ENCODE assay signal across 18 cellular contexts in the genomic region with DNA sequence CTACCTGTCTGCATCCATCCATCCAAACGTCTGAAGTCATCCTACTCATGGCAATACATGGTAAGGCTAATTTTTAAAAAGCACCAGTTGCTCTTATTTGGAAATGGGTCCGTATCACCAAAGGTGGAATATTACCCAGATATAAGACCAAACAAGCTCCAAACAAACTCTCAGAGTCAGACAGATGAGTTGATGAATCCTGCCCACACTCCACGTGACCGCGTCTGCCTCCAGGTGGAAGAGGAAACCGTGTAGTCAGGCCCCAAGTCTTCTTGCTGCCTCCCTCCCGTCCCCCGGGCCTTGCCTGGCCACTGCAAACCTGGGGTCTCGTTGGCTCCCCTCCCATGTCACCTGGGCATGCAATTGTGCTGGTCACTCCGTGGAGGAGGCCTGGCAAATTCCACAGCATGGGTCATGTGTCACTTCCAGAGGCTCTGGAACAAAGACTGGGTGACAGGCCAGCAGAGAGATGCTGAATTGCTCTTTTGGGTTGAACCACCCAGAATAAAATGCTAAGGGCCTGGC. TPM values are rescaled to one million over a fixed set of nuclear protein-coding genes. Genes with fewer than 3 reads are reported as not detected.
A peak's percentile ranks its signal among the peaks of the same experiment; 100 is the strongest.
DNase-seq lines count a peak whose midpoint lies in the region; ATAC-seq and TF ChIP-seq lines count a peak whose summit lies in the region.
"Had no signal": no experiment of that assay in that cellular context is flagged by ENCODE, and none has a peak within 500 bp of the region (broad histone marks: within the 10 kb centered on the region; RNA-seq: fewer than 3 reads in every experiment).

No MANE protein-coding gene starts in this region.

- H3K9me3 ChIP-seq in right cardiac atrium (ENCODE audit: control insufficient read depth, low read length) (no peaks in the 10 kb centered on the region), RWPE2 (ENCODE audit: severe bottlenecking) (no peaks in the 10 kb centered on the region)
- H3K9me3 ChIP-seq: MG63 had no signal

- H3K4me3 ChIP-seq in right cardiac atrium (ENCODE audit: low read length) (no peak overlapping the region), RWPE2 (ENCODE audit: severe bottlenecking) (no peak overlapping the region)
- H3K4me3 ChIP-seq: GM23248, MG63, SK-N-MC had no signal

- H3K27ac ChIP-seq in right cardiac atrium (ENCODE audit: low read length) = peak overlapping the region; percentile 15
- no peak overlapping the region for H3K27ac ChIP-seq in RWPE2 (ENCODE audit: poor library complexity, severe bottlenecking)
- H3K27ac ChIP-seq: C4-2B, GM23248, KMS-11, SK-N-MC had no signal

- DNase-seq in right cardiac atrium (no peak), left ventricle myocardium superior (no peak), RWPE2 (ENCODE audit: low spot score) (peak; percentile 77), mesenteric fat pad (ENCODE audit: low spot score) (peak; percentile 87), NCI-H748 treated with DMSO at 0.1 percent for 48 hours (lab: John Stamatoyannopoulos, UW) (no peak), NCI-H2227 (lab: John Stamatoyannopoulos, UW; ENCODE audit: unreplicated experiment) (no peak), NCI-H774 (lab: John Stamatoyannopoulos, UW) (no peak)
- DNase-seq: GM23248, MG63, NCI-H1092 treated with DMSO at 0.1 percent for 48 hours, NCI-H1694 treated with DMSO at 0.1 percent for 48 hours, NCI-H2107, NCI-H345, Right ventricle myocardium superior had no signal

- H3K4me1 ChIP-seq in right cardiac atrium (ENCODE audit: control insufficient read depth, insufficient read depth, low read length) (no peaks in the 10 kb centered on the region), RWPE2 (ENCODE audit: insufficient read depth, poor library complexity, severe bottlenecking) (no peaks in the 10 kb centered on the region)

- WGBS in right cardiac atrium = 72% methylated on average over 10 of the region's 10 CpGs

- no peaks in the 10 kb centered on the region for H3K27me3 ChIP-seq in right cardiac atrium (ENCODE audit: control insufficient read depth, insufficient read depth)
- peaks cover 36% of the 10 kb centered on the region for H3K27me3 ChIP-seq in RWPE2 (ENCODE audit: insufficient read depth, poor library complexity, severe bottlenecking)

- TF ChIP-seq CTCF in RWPE2 (IDR thresholded peaks at IDR 0.05; ENCODE audit: poor library complexity, severe bottlenecking) = no peak

- ATAC-seq in right cardiac atrium (no peak), left ventricle myocardium superior (no peak), RWPE2 (ENCODE audit: low read depth) (no peak; the same call in 2 of the 3 replicates), HG02852 (IDR thresholded peaks at IDR 0.05; ENCODE audit: unreplicated experiment) (no peak)

- intact Hi-C loops in right cardiac atrium (cut with DNase I) (loop anchor here in 2 of 4 donors (2.0 to 10.0 kb wide), 2 partner anchors 110 to 398 kb away; no protein-coding TSS in a partner anchor), left ventricle myocardium superior (cut with micrococcal nuclease) (no loop called here)

- no peaks in the 10 kb centered on the region for H3K36me3 ChIP-seq in RWPE2 (ENCODE audit: low read depth)
- H3K36me3 ChIP-seq: MG63 had no signal

RNA-seq across cellular contexts. Expression of gene CTCFL, which starts 31.8 kb away (rescaled TPM):
- total RNA-seq in right cardiac atrium (not detected), left ventricle myocardium superior (not detected), mesenteric fat pad (0.16 TPM)
- polyA plus RNA-seq in right cardiac atrium = not detected
- total RNA-seq: GM23248, Right ventricle myocardium superior had no signal
- polyA plus RNA-seq: GM23248 had no signal

Comparison
In these comparisons a context has a peak if more than half of its experiments do, and no peak if none do; other contexts are left out.
1. DNase-seq: peak in RWPE2 (single experiment) and mesenteric fat pad (single experiment); none in right cardiac atrium (0 of 3), left ventricle myocardium superior (single experiment), NCI-H748 treated with DMSO at 0.1 percent for 48 hours (single experiment), NCI-H2227 (single experiment) and NCI-H774 (single experiment).